Comparison of ENCODE assay signal across 8 cellular contexts in the genomic region with DNA sequence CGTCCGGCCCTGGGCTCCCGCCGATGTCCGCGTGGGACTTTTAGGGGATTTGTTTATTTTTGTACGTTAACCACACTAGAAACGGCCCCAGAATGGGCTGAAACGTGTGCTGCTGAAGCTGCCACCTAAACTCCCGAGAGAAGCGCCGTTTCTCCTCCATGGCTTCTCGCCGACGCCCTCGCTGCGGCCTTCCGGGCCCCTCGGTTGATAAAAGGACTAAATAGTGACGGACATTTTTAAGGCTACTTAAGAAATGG. TPM values are rescaled to one million over a fixed set of nuclear protein-coding genes. Genes with fewer than 3 reads are reported as not detected.
DNase-seq lines count a peak whose midpoint lies in the region; ATAC-seq and TF ChIP-seq lines count a peak whose summit lies in the region.

No MANE protein-coding gene starts in this region.

- POLR2A ChIA-PET in activated CD8-positive, alpha-beta T cell treated with anti-CD3 and anti-CD28 coated beads, Interleukin-2, amount 10 ng/mL, durations not matched to agents 7 days and 5 days (lab: Charles Lee), result interaction anchor here (0.8 to 2.7 kb wide), 17 partner anchors 9 to 278 kb away, joined by 3 to 19 read pairs (median 4); partner anchors contain the start of gene ITGB2

- ATAC-seq in activated CD8-positive, alpha-beta T cell treated with anti-CD3 and anti-CD28 coated beads, Interleukin-2, amount 10 ng/mL, durations not matched to agents 7 days and 5 days, result peak; percentile 4
- ATAC-seq in HG02623 (IDR thresholded peaks at IDR 0.05; ENCODE audit: unreplicated experiment) (no peak), GM18907 (IDR thresholded peaks at IDR 0.05; ENCODE audit: unreplicated experiment) (no peak)

- H3K4me1 Mint-ChIP-seq in activated CD8-positive, alpha-beta T cell treated with anti-CD3 and anti-CD28 coated beads, Interleukin-2, amount 10 ng/mL, durations not matched to agents 7 days and 5 days (ENCODE audit: low read depth), result peaks cover 54% of the 10 kb centered on the region

- H3K36me3 Mint-ChIP-seq in activated CD8-positive, alpha-beta T cell treated with anti-CD3 and anti-CD28 coated beads, Interleukin-2, amount 10 ng/mL, durations not matched to agents 7 days and 5 days (ENCODE audit: low read depth), result peaks cover 8% of the 10 kb centered on the region

- peak overlapping the region; percentile 83 for H3K4me3 Mint-ChIP-seq in activated CD8-positive, alpha-beta T cell treated with anti-CD3 and anti-CD28 coated beads, Interleukin-2, amount 10 ng/mL, durations not matched to agents 7 days and 5 days

- DNase-seq in right atrium auricular region (ENCODE audit: low spot score), result no peak
- no peak for DNase-seq in cardiac septum (ENCODE audit: low spot score)
- no peak for DNase-seq in activated CD8-positive, alpha-beta T cell treated with anti-CD3 and anti-CD28 coated beads, Interleukin-2, amount 10 ng/mL, durations not matched to agents 7 days and 5 days
- DNase-seq in OCI-M1 (lab: John Stamatoyannopoulos, UW), result no peak

- no peaks in the 10 kb centered on the region for H3K9me3 Mint-ChIP-seq in activated CD8-positive, alpha-beta T cell treated with anti-CD3 and anti-CD28 coated beads, Interleukin-2, amount 10 ng/mL, durations not matched to agents 7 days and 5 days (ENCODE audit: insufficient read depth)

- no peak for TF ChIP-seq CTCF in right atrium auricular region (IDR thresholded peaks at IDR 0.05)

- H3K27me3 Mint-ChIP-seq in activated CD8-positive, alpha-beta T cell treated with anti-CD3 and anti-CD28 coated beads, Interleukin-2, amount 10 ng/mL, durations not matched to agents 7 days and 5 days (ENCODE audit: low read depth), result no peaks in the 10 kb centered on the region

- H3K9ac ChIP-seq in stomach smooth muscle (ENCODE audit: low read length in 2 of 2), result peak overlapping the region; percentile 75 to 85

- H3K4me1 ChIP-seq in right atrium auricular region (peaks cover 0 to 53% of the 10 kb centered on the region in 2 donors), stomach smooth muscle (ENCODE audit: control insufficient read depth, insufficient read depth, low read length) (peaks cover 44% of the 10 kb centered on the region)

- no peaks in the 10 kb centered on the region for H3K27me3 ChIP-seq in right atrium auricular region
- H3K27me3 ChIP-seq in stomach smooth muscle (ENCODE audit: control insufficient read depth in 1 of 2, insufficient read depth in 2 of 2, low read length in 2 of 2), result no peaks in the 10 kb centered on the region

- intact Hi-C loops in cardiac septum (cut with DNase I), result no loop called here

- CTCF ChIA-PET in activated CD8-positive, alpha-beta T cell treated with anti-CD3 and anti-CD28 coated beads, Interleukin-2, amount 10 ng/mL, durations not matched to agents 7 days and 5 days (lab: Charles Lee), result interaction anchor here (0.9 to 6.3 kb wide), 6 partner anchors 8 to 363 kb away, joined by 3 to 106 read pairs (median 5); partner anchors contain the start of gene UBE2G2

- peak overlapping the region; percentile 89 to 93 for H3K4me3 ChIP-seq in right atrium auricular region
- H3K4me3 ChIP-seq in iPS-18c (ENCODE audit: insufficient read depth, low read depth, low read length), result peak overlapping the region; percentile 90
- H3K4me3 ChIP-seq in stomach smooth muscle (ENCODE audit: low read length in 2 of 2), result peak overlapping the region; percentile 66 to 86

- H3K27ac ChIP-seq in right atrium auricular region, result peak overlapping the region; percentile 89 to 97
- peak overlapping the region; percentile 88 for H3K27ac ChIP-seq in stomach smooth muscle (ENCODE audit: low read length)

- H3K9me3 ChIP-seq in right atrium auricular region (no peaks in the 10 kb centered on the region), iPS-18c (ENCODE audit: control insufficient read depth, insufficient read depth, low read length) (peaks cover 2% of the 10 kb centered on the region), stomach smooth muscle (ENCODE audit: control insufficient read depth in 2 of 2, low read length in 2 of 2) (no peaks in the 10 kb centered on the region)

- peak overlapping the region; percentile 90 for H3K27ac Mint-ChIP-seq in activated CD8-positive, alpha-beta T cell treated with anti-CD3 and anti-CD28 coated beads, Interleukin-2, amount 10 ng/mL, durations not matched to agents 7 days and 5 days

- no peaks in the 10 kb centered on the region for H3K36me3 ChIP-seq in right atrium auricular region
- no peaks in the 10 kb centered on the region for H3K36me3 ChIP-seq in stomach smooth muscle (ENCODE audit: control insufficient read depth in 2 of 2, insufficient read depth in 2 of 2, low read length in 2 of 2)

RNA-seq across cellular contexts. Expression of gene PTTG1IP, which starts 0.7 kb away (rescaled TPM):
- total RNA-seq in right atrium auricular region (100 to 1,000 TPM; 284 to 303 TPM), cardiac septum (194 TPM)
- total RNA-seq in activated CD8-positive, alpha-beta T cell treated with anti-CD3 and anti-CD28 coated beads, Interleukin-2, amount 10 ng/mL, durations not matched to agents 7 days and 5 days, result 10 to 100 TPM; 54.9 to 55.2 TPM

RNA-seq across cellular contexts. Expression of gene ITGB2, which starts 46.5 kb away (rescaled TPM):
- 10 to 100 TPM; 16.7 to 63.6 TPM for total RNA-seq in right atrium auricular region
- 11.5 TPM for total RNA-seq in cardiac septum
- total RNA-seq in activated CD8-positive, alpha-beta T cell treated with anti-CD3 and anti-CD28 coated beads, Interleukin-2, amount 10 ng/mL, durations not matched to agents 7 days and 5 days, result 100 to 1,000 TPM; 503 to 530 TPM

RNA-seq across cellular contexts. Expression of gene SUMO3, which starts 56.3 kb away (rescaled TPM):
- total RNA-seq in right atrium auricular region (10 to 100 TPM; 59.7 to 74.1 TPM), cardiac septum (66.0 TPM)
- 100 to 1,000 TPM in 1 of 2 experiments, 10 to 100 TPM in 1; 98.8 to 102 TPM for total RNA-seq in activated CD8-positive, alpha-beta T cell treated with anti-CD3 and anti-CD28 coated beads, Interleukin-2, amount 10 ng/mL, durations not matched to agents 7 days and 5 days

Comparison
In these comparisons a context has a peak if more than half of its experiments do, and no peak if none do; other contexts are left out.
1. RNA of gene ITGB2, which starts 46.5 kb away (total RNA-seq): 503 to 530 TPM in activated CD8-positive, alpha-beta T cell treated with anti-CD3 and anti-CD28 coated beads, Interleukin-2, amount 10 ng/mL, durations not matched to agents 7 days and 5 days; 16.7 to 63.6 TPM in right atrium auricular region and 11.5 TPM in cardiac septum (single experiment); every median in the first group is over 4 times any median in the second.
2. Peak in every context shown above with its lines, with median percentiles within 50 percentile points of each other: H3K4me3 ChIP-seq.